ENCODE assay signal across 2 cellular contexts in the genomic region with DNA sequence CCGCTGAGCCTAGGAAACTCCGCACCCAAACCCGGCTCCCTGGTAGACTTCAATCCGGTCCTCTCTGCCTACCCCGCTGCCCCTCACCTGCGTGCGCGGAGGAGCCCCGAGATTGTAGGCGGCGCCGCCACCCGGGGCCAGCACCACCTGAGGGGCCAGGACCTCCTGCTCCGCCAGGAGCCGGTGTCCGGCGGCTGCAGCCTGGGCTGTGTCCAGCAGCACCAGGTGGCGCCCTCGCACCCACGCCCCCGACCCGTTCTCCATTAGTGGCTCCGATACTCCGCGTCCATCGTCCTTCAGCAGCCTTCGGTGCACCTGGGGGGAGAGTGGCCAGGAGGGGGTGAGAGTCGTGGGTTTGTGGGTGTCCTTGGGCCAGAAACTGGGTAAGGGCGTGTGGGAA.
TF ChIP-seq lines count a peak whose summit lies in the region.

No MANE protein-coding gene starts in this region.

TF ChIP-seq in endothelial cell of umbilical vein, 7 proteins besides CTCF, POLR2A, EP300 and RAD21:
- TF ChIP-seq GATA2 (IDR thresholded peaks at IDR 0.05; ENCODE audit: insufficient read depth, insufficient read length, low read depth, low read length) (no peak), MAX (IDR thresholded peaks at IDR 0.05; ENCODE audit: insufficient read depth, insufficient read length) (no peak), MYC (IDR thresholded peaks at IDR 0.05; ENCODE audit: low read depth, low read length) (no peak), POLR2AphosphoS5 (IDR thresholded peaks at IDR 0.05; ENCODE audit: insufficient read depth, low read depth, low read length) (no peak), EZH2 (IDR thresholded peaks at IDR 0.05; ENCODE audit: borderline replicate concordance, low read depth, low read length, severe bottlenecking) (no peak)
TF ChIP-seq in endothelial cell of umbilical vein: peak in this region for 0.

TF ChIP-seq in liver, 16 proteins besides CTCF, POLR2A, EP300 and RAD21:
- no peak for TF ChIP-seq EGR1 (IDR thresholded peaks at IDR 0.05; ENCODE audit: low read depth in 2 of 2)
- no peak for TF ChIP-seq YY1 (IDR thresholded peaks at IDR 0.05)
- TF ChIP-seq HNF4G (IDR thresholded peaks at IDR 0.05) = no peak
- TF ChIP-seq, protein P1, sequence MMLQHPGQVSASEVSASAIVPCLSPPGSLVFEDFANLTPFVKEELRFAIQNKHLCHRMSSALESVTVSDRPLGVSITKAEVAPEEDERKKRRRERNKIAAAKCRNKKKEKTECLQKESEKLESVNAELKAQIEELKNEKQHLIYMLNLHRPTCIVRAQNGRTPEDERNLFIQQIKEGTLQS (IDR thresholded peaks at IDR 0.05) = no peak
- no peak for TF ChIP-seq FOXA1 (IDR thresholded peaks at IDR 0.05)
- TF ChIP-seq GABPA (IDR thresholded peaks at IDR 0.05 in 1 of 2, conservative IDR thresholded peaks at IDR 0.05 in 1 of 2) = no peak
- TF ChIP-seq, protein P2, sequence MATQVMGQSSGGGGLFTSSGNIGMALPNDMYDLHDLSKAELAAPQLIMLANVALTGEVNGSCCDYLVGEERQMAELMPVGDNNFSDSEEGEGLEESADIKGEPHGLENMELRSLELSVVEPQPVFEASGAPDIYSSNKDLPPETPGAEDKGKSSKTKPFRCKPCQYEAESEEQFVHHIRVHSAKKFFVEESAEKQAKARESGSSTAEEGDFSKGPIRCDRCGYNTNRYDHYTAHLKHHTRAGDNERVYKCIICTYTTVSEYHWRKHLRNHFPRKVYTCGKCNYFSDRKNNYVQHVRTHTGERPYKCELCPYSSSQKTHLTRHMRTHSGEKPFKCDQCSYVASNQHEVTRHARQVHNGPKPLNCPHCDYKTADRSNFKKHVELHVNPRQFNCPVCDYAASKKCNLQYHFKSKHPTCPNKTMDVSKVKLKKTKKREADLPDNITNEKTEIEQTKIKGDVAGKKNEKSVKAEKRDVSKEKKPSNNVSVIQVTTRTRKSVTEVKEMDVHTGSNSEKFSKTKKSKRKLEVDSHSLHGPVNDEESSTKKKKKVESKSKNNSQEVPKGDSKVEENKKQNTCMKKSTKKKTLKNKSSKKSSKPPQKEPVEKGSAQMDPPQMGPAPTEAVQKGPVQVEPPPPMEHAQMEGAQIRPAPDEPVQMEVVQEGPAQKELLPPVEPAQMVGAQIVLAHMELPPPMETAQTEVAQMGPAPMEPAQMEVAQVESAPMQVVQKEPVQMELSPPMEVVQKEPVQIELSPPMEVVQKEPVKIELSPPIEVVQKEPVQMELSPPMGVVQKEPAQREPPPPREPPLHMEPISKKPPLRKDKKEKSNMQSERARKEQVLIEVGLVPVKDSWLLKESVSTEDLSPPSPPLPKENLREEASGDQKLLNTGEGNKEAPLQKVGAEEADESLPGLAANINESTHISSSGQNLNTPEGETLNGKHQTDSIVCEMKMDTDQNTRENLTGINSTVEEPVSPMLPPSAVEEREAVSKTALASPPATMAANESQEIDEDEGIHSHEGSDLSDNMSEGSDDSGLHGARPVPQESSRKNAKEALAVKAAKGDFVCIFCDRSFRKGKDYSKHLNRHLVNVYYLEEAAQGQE (IDR thresholded peaks at IDR 0.05) = no peak
- TF ChIP-seq SP1 (IDR thresholded peaks at IDR 0.05) = no peak
- TF ChIP-seq FOXA2 (IDR thresholded peaks at IDR 0.05) = no peak
- TF ChIP-seq ZBTB33 (IDR thresholded peaks at IDR 0.05) = no peak
- no peak for TF ChIP-seq RXRA (IDR thresholded peaks at IDR 0.05)
- TF ChIP-seq MAX (IDR thresholded peaks at IDR 0.05) = no peak
- no peak for TF ChIP-seq JUND (IDR thresholded peaks at IDR 0.05)
